Comparison of ENCODE assay signal across 1 cellular context in genomic region chr2:216539120-216539519, GRCh38.
TF ChIP-seq lines count a peak whose summit lies in the region.

No MANE protein-coding gene starts in this region.

TF ChIP-seq in IMR-90, 13 proteins besides CTCF, POLR2A, EP300 and RAD21:
- TF ChIP-seq CEBPB (IDR thresholded peaks at IDR 0.05; ENCODE audit: low read depth, low read length) (no peak), CHD1 (IDR thresholded peaks at IDR 0.05; ENCODE audit: low read depth, low read length) (no peak), BHLHE40 (IDR thresholded peaks at IDR 0.05; ENCODE audit: low read depth, low read length) (no peak), MXI1 (IDR thresholded peaks at IDR 0.05; ENCODE audit: borderline replicate concordance, low read depth, low read length) (no peak), NFE2L2 (IDR thresholded peaks at IDR 0.05; ENCODE audit: low read depth, low read length) (no peak), ELK1 (IDR thresholded peaks at IDR 0.05; ENCODE audit: borderline replicate concordance, low read depth, low read length) (no peak), MAFK (IDR thresholded peaks at IDR 0.05; ENCODE audit: low read depth, low read length) (no peak), FOS (IDR thresholded peaks at IDR 0.05; ENCODE audit: low read depth, low read length) (no peak), USF2 (IDR thresholded peaks at IDR 0.05; ENCODE audit: low read depth, low read length) (no peak), RFX5 (IDR thresholded peaks at IDR 0.05; ENCODE audit: low read depth, low read length) (no peak), RCOR1 (IDR thresholded peaks at IDR 0.05; ENCODE audit: insufficient replicate concordance, low read length) (no peak), MAZ (IDR thresholded peaks at IDR 0.05; ENCODE audit: borderline replicate concordance, low read depth, low read length) (no peak), SMC3 (IDR thresholded peaks at IDR 0.05; ENCODE audit: low read depth, low read length) (no peak)
TF ChIP-seq in IMR-90: peak in this region for 0.
